20 cellular contexts compared by ENCODE assay signal in the genomic region with DNA sequence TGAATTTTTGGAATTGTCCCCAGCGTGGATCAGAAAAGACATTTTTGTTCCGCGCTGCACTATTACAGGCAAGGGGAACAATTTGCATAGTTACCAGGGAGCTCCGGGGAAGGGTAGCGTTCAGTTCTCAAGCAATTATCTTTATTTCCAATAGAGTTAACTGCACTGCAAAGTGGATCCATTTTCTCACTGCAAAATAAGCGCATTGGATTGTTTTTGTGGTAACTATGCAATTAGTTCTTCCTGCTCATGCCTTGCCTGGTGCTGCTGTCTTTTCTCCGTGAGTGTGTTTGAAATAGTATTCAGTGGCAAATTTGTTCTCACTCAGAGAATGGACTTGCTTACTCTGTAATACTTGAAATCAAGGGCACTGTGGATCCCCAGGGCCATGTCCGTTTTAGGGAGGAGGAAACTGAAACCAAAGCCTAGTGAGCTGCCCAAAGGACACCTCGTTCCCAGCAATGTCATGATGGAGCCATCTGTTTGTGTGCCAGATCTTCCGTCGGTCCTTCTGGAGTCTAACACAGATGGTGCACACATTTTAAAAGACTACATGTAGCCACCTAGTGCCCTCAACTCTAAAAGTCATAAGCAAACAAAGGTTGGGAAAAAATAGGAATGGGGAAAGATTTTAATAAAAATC. TPM values are rescaled to one million over a fixed set of nuclear protein-coding genes. Genes with fewer than 3 reads are reported as not detected.
DNase-seq lines count a peak whose midpoint lies in the region; ATAC-seq, FAIRE-seq and TF ChIP-seq lines count a peak whose summit lies in the region.
"Had no signal": no experiment of that assay in that cellular context is flagged by ENCODE, and none has a peak within 500 bp of the region (broad histone marks: within the 10 kb centered on the region; RNA-seq: fewer than 3 reads in every experiment).

No MANE protein-coding gene starts in this region.

- H3K79me2 ChIP-seq in astrocyte (ENCODE audit: insufficient read depth, low read length), result no peaks in the 10 kb centered on the region
- H3K79me2 ChIP-seq in HepG2 (ENCODE audit: insufficient read depth, low read length), result no peaks in the 10 kb centered on the region

- H3K36me3 Mint-ChIP-seq in astrocyte (ENCODE audit: low read depth, unreplicated experiment), result no peaks in the 10 kb centered on the region
- no peaks in the 10 kb centered on the region for H3K36me3 Mint-ChIP-seq in endothelial cell (ENCODE audit: low read depth, unreplicated experiment)

- H3K4me1 ChIP-seq in astrocyte (ENCODE audit: insufficient read depth, low read length) (no peaks in the 10 kb centered on the region), HepG2 (ENCODE audit: insufficient read depth, low read length) (peaks cover 50% of the 10 kb centered on the region)

- TF ChIP-seq RAD21 in HepG2 (CRISPR knock-in tag; IDR thresholded peaks at IDR 0.05), result no peak

- H3K36me3 ChIP-seq in astrocyte (ENCODE audit: insufficient read depth, low read length), result no peaks in the 10 kb centered on the region
- H3K36me3 ChIP-seq in HepG2 (replicated peaks in 1 of 2; ENCODE audit: control insufficient read depth in 1 of 2, insufficient read depth in 2 of 2, low read length in 2 of 2), result no peaks in the 10 kb centered on the region
- H3K36me3 ChIP-seq: Peyer's patch had no signal

- H3K9ac ChIP-seq in astrocyte (ENCODE audit: low read length) (no peak overlapping the region), HepG2 (ENCODE audit: insufficient read depth, low read depth, low read length) (no peak overlapping the region)
- H3K9ac ChIP-seq: KMS-11 had no signal

- TF ChIP-seq EP300 in HepG2 (IDR thresholded peaks at IDR 0.05; ENCODE audit: low read depth in 2 of 2, low read length in 2 of 2) (no peak), HepG2 (CRISPR knock-in tag; IDR thresholded peaks at IDR 0.05; ENCODE audit: borderline replicate concordance) (no peak)

- POLR2A ChIA-PET in HepG2 (lab: Yijun Ruan, JAX), result no interaction called here

- H3K9me3 ChIP-seq in astrocyte (ENCODE audit: insufficient read depth, low read depth, low read length) (no peaks in the 10 kb centered on the region), HepG2 (ENCODE audit: low read length) (no peaks in the 10 kb centered on the region)
- H3K9me3 ChIP-seq: Peyer's patch had no signal

- no peak for TF ChIP-seq POLR2A in HepG2 (IDR thresholded peaks at IDR 0.05; ENCODE audit: insufficient read depth in 1 of 2, low read depth in 2 of 2, low read length in 2 of 2)

- DNase-seq in Ammon's horn (ENCODE audit: low spot score) (peak; percentile 19), NCI-H146 (lab: John Stamatoyannopoulos, UW) (peak; percentile 62), astrocyte (ENCODE audit: low read depth) (no peak), HepG2 (ENCODE audit: low spot score) (no peak), cortex of kidney (lab: John Stamatoyannopoulos, UW) (no peak), endothelial cell (ENCODE audit: low spot score) (no peak)
- DNase-seq: CD4-positive, alpha-beta T cell; DMS53; NCI-H1694 treated with DMSO at 0.1 percent for 48 hours; NCI-H345; NK-92 treated with Interleukin-12 subunit alpha and Interleukin-12 subunit beta, amount 100 ng/mL, for 24 hours; Peyer's patch had no signal

- H3K4me1 Mint-ChIP-seq in astrocyte (ENCODE audit: low read depth, unreplicated experiment) (peaks cover 6% of the 10 kb centered on the region), endothelial cell (ENCODE audit: unreplicated experiment) (no peaks in the 10 kb centered on the region)

- H3K4me2 ChIP-seq in astrocyte (ENCODE audit: low read length), result no peak overlapping the region
- no peak overlapping the region for H3K4me2 ChIP-seq in HepG2 (ENCODE audit: low read depth, low read length)
- H3K4me2 ChIP-seq: KMS-11 had no signal

- no peak for TF ChIP-seq CTCF in astrocyte (IDR thresholded peaks at IDR 0.05; ENCODE audit: insufficient read depth, low read depth, low read length)
- no peak for TF ChIP-seq CTCF in HepG2 (CRISPR knock-in tag; IDR thresholded peaks at IDR 0.05)
- no peak for TF ChIP-seq CTCF in endothelial cell (IDR thresholded peaks at IDR 0.05; ENCODE audit: unreplicated experiment)

- CTCF ChIA-PET in HepG2 (lab: Yijun Ruan, JAX; ENCODE audit: low intra/inter-chr PET ratio, low total read pairs), result no interaction called here

- H4K20me1 ChIP-seq in astrocyte (ENCODE audit: insufficient read depth, low read length) (no peaks in the 10 kb centered on the region), HepG2 (ENCODE audit: insufficient read depth, low read length) (no peaks in the 10 kb centered on the region)

- peaks cover 40% of the 10 kb centered on the region for H3K27me3 Mint-ChIP-seq in astrocyte (ENCODE audit: low read depth, unreplicated experiment)
- H3K27me3 Mint-ChIP-seq in endothelial cell (ENCODE audit: unreplicated experiment), result peaks cover 4% of the 10 kb centered on the region

- in situ Hi-C loops in HepG2 (cut with HindIII; ENCODE audit: extremely low pct_ligation_motif_present, low pct_unique_long_range_greater_than_20kb), result no loop called here

- no peak for ATAC-seq in HepG2
- no peak for ATAC-seq in HG02588 (IDR thresholded peaks at IDR 0.05; ENCODE audit: unreplicated experiment)

- WGBS in HepG2 (ENCODE audit: low lambda C conversion rate), result 72% methylated on average over 11 of the region's 11 CpGs

- no peak overlapping the region for H3K4me3 Mint-ChIP-seq in astrocyte (ENCODE audit: unreplicated experiment)
- H3K4me3 Mint-ChIP-seq in endothelial cell (ENCODE audit: unreplicated experiment), result no peak overlapping the region
- H3K4me3 Mint-ChIP-seq: CD4-positive, alpha-beta T cell had no signal

- H3K9me3 Mint-ChIP-seq in astrocyte (ENCODE audit: unreplicated experiment) (peaks cover 6% of the 10 kb centered on the region), endothelial cell (ENCODE audit: unreplicated experiment) (no peaks in the 10 kb centered on the region)
- H3K9me3 Mint-ChIP-seq: CD4-positive, alpha-beta T cell had no signal

- H3K27ac ChIP-seq in astrocyte (ENCODE audit: low read depth, low read length) (no peak overlapping the region), HepG2 (ENCODE audit: extremely low read length, insufficient read depth, low read length) (no peak overlapping the region)
- H3K27ac ChIP-seq: KMS-11, Peyer's patch had no signal

- no peak overlapping the region for H2AFZ ChIP-seq in astrocyte (ENCODE audit: low read depth, low read length)
- H2AFZ ChIP-seq in HepG2 (ENCODE audit: low read length), result no peak overlapping the region

- H3K27ac Mint-ChIP-seq in astrocyte (ENCODE audit: unreplicated experiment) (peak overlapping the region; percentile 6), endothelial cell (ENCODE audit: unreplicated experiment) (no peak overlapping the region)
- H3K27ac Mint-ChIP-seq: CD4-positive, alpha-beta T cell had no signal

- H3K4me3 ChIP-seq in astrocyte (ENCODE audit: insufficient read depth, low read depth, low read length) (no peak overlapping the region), HepG2 (replicated peaks in 1 of 3; ENCODE audit: insufficient read depth in 1 of 3, low read depth in 2 of 3, low read length in 3 of 3) (no peak overlapping the region)
- H3K4me3 ChIP-seq: Peyer's patch had no signal

- intact Hi-C loops in HepG2 (cut with micrococcal nuclease; ENCODE audit: unreplicated experiment), result no loop called here

- H3K27me3 ChIP-seq in astrocyte (ENCODE audit: insufficient read depth, low read length) (peaks cover 51% of the 10 kb centered on the region), HepG2 (ENCODE audit: control insufficient read depth in 1 of 2, insufficient read depth in 2 of 2, low read length in 2 of 2) (peaks cover 7 to 37% of the 10 kb centered on the region in 2 experiments; a peak in 4 of 5 replicates)
- H3K27me3 ChIP-seq: Peyer's patch had no signal

- no TSS peak for BruUV-seq in HepG2 (replicated peaks; lab: Mats Ljungman, UMichigan)

- FAIRE-seq in astrocyte (lab: Jason Lieb, UNC), result no peak
- FAIRE-seq in HepG2 (lab: Jason Lieb, UNC), result no peak
- FAIRE-seq: A204.1, GM12891, GM18507, H1 had no signal

RNA-seq across cellular contexts. Expression of gene PCK1, which starts 7.4 kb away (rescaled TPM):
- total RNA-seq in astrocyte (not detected in 2 replicates), HepG2 (2016; rRNA removed; fragmentation: Illumina TruSeq; extraction: Trizol) (5.4 and 12.6 TPM in 2 replicates), endothelial cell (ENCODE audit: unreplicated experiment) (not detected)
- 3.7 TPM in 2 replicates for total RNA-seq in HepG2 (2016; cell fraction: cytosol; rRNA removed; fragmentation: Illumina TruSeq; extraction: Trizol; ENCODE audit: low read depth)
- total RNA-seq in HepG2 (2016; cell fraction: insoluble cytoplasmic fraction; rRNA removed; fragmentation: Illumina TruSeq; extraction: Trizol), result 5.2 and 15.5 TPM in 2 replicates
- 3.3 and 3.9 TPM in 2 replicates for total RNA-seq in HepG2 (2016; cell fraction: membrane; rRNA removed; fragmentation: Illumina TruSeq; extraction: Trizol)
- total RNA-seq in HepG2 (2016; cell fraction: nucleus; rRNA removed; fragmentation: Illumina TruSeq; extraction: Trizol), result 23.9 and 29.1 TPM in 2 replicates
- 6.5 and 19.5 TPM in 2 replicates for polyA plus RNA-seq in HepG2 (2011; rRNA removed)
- 2.9 and 9.4 TPM in 2 replicates for polyA plus RNA-seq in HepG2 (2011; cell fraction: cytosol; rRNA removed)
- 21.5 and 61.9 TPM in 2 replicates for polyA plus RNA-seq in HepG2 (2011; cell fraction: nucleus; rRNA removed)
- polyA plus RNA-seq in HepG2 (2012), result 220 and 303 TPM in 2 replicates
- polyA plus RNA-seq in HepG2 (2016; cell fraction: cytosol; fragmentation: Illumina TruSeq; extraction: Trizol; ENCODE audit: low read depth), result 0.43 and 0.67 TPM in 2 replicates
- 5.0 and 5.7 TPM in 2 replicates for polyA plus RNA-seq in HepG2 (2016; cell fraction: insoluble cytoplasmic fraction; fragmentation: Illumina TruSeq; extraction: Trizol; ENCODE audit: low read depth)
- polyA plus RNA-seq in HepG2 (2016; cell fraction: membrane; fragmentation: Illumina TruSeq; extraction: Trizol; ENCODE audit: low read depth), result 0.71 and 0.72 TPM in 2 replicates
- polyA plus RNA-seq in HepG2 (2016; cell fraction: nucleus; fragmentation: Illumina TruSeq; extraction: Trizol; ENCODE audit: insufficient read depth, low read depth), result 17.4 and 17.7 TPM in 2 replicates
- 0.12 and 22.5 TPM in 2 replicates for polyA minus RNA-seq in HepG2 (2011; rRNA and poly(A)+ RNA removed; ENCODE audit: low replicate concordance)
- polyA minus RNA-seq in HepG2 (2011; cell fraction: cytosol; rRNA and poly(A)+ RNA removed), result 7.7 and 23.7 TPM in 2 replicates
- polyA minus RNA-seq in HepG2 (2011; cell fraction: nucleus; rRNA and poly(A)+ RNA removed), result 39.8 and 149 TPM in 2 replicates
- total RNA-seq: CD4-positive, alpha-beta T cell; H1; M059J had no signal
- polyA plus RNA-seq: BJ, H1 had no signal

RNA-seq across cellular contexts. Expression of gene CTCFL, which starts 28.6 kb away (rescaled TPM):
- total RNA-seq in astrocyte (not detected in 2 replicates), HepG2 (2016; rRNA removed; fragmentation: Illumina TruSeq; extraction: Trizol) (not detected in 2 replicates), endothelial cell (ENCODE audit: unreplicated experiment) (0.21 TPM)
- not detected in 2 replicates for total RNA-seq in HepG2 (2016; cell fraction: cytosol; rRNA removed; fragmentation: Illumina TruSeq; extraction: Trizol; ENCODE audit: low read depth)
- not detected in 2 replicates for total RNA-seq in HepG2 (2016; cell fraction: insoluble cytoplasmic fraction; rRNA removed; fragmentation: Illumina TruSeq; extraction: Trizol)
- not detected in 2 replicates for total RNA-seq in HepG2 (2016; cell fraction: membrane; rRNA removed; fragmentation: Illumina TruSeq; extraction: Trizol)
- total RNA-seq in HepG2 (2016; cell fraction: nucleus; rRNA removed; fragmentation: Illumina TruSeq; extraction: Trizol), result not detected in 2 replicates
- 0.04 and 0.05 TPM in 2 replicates for polyA plus RNA-seq in HepG2 (2011; rRNA removed)
- 0.03 TPM in 1 of 2 replicates, not detected in the other for polyA plus RNA-seq in HepG2 (2011; cell fraction: cytosol; rRNA removed)
- not detected in 2 replicates for polyA plus RNA-seq in HepG2 (2011; cell fraction: nucleus; rRNA removed)
- polyA plus RNA-seq in HepG2 (2012), result 0.13 and 0.42 TPM in 2 replicates
- polyA plus RNA-seq in HepG2 (2016; cell fraction: cytosol; fragmentation: Illumina TruSeq; extraction: Trizol; ENCODE audit: low read depth), result not detected in 2 replicates
- polyA plus RNA-seq in HepG2 (2016; cell fraction: insoluble cytoplasmic fraction; fragmentation: Illumina TruSeq; extraction: Trizol; ENCODE audit: low read depth), result not detected in 2 replicates
- not detected in 2 replicates for polyA plus RNA-seq in HepG2 (2016; cell fraction: membrane; fragmentation: Illumina TruSeq; extraction: Trizol; ENCODE audit: low read depth)
- not detected in 2 replicates for polyA plus RNA-seq in HepG2 (2016; cell fraction: nucleus; fragmentation: Illumina TruSeq; extraction: Trizol; ENCODE audit: insufficient read depth, low read depth)
- polyA minus RNA-seq in HepG2 (2011; rRNA and poly(A)+ RNA removed; ENCODE audit: low replicate concordance), result 0.22 and 0.26 TPM in 2 replicates
- not detected in 2 replicates for polyA minus RNA-seq in HepG2 (2011; cell fraction: cytosol; rRNA and poly(A)+ RNA removed)
- polyA minus RNA-seq in HepG2 (2011; cell fraction: nucleus; rRNA and poly(A)+ RNA removed), result not detected in 2 replicates
- total RNA-seq: CD4-positive, alpha-beta T cell; M059J; Peyer's patch had no signal
- polyA plus RNA-seq: BJ had no signal

Comparison
In these comparisons a context has a peak if more than half of its experiments do, and no peak if none do; other contexts are left out.
1. DNase-seq: peak in Ammon's horn (single experiment) and NCI-H146 (single experiment); none in astrocyte (single experiment), HepG2 (single experiment), cortex of kidney (single experiment) and endothelial cell (single experiment).